8 cellular contexts compared by ENCODE assay signal in genomic region chr13:34941835-34942731, GRCh38. TPM values are rescaled to one million over a fixed set of nuclear protein-coding genes. Genes with fewer than 3 reads are reported as not detected.
DNase-seq lines count a peak whose midpoint lies in the region; ATAC-seq and TF ChIP-seq lines count a peak whose summit lies in the region.

NBEA (plus strand) TSS chr13:34942270; CDS start chr13:34942821, 551 bp downstream.

- H3K9me3 Mint-ChIP-seq in activated CD8-positive, alpha-beta T cell treated with anti-CD3 and anti-CD28 coated beads for 36 hours = no peaks in the 10 kb centered on the region

- no peak for TF ChIP-seq CTCF in activated CD8-positive, alpha-beta T cell treated with anti-CD3 and anti-CD28 coated beads for 36 hours (IDR thresholded peaks at IDR 0.05)
- TF ChIP-seq CTCF in lower lobe of right lung (IDR thresholded peaks at IDR 0.05) = peak; percentile 33

- peak within 1 kb of the TSS; percentile 59 for H3K27ac Mint-ChIP-seq in activated CD8-positive, alpha-beta T cell treated with anti-CD3 and anti-CD28 coated beads for 36 hours

- no peaks in the 10 kb centered on the region for H3K9me3 ChIP-seq in lower lobe of right lung

- peak within 1 kb of the TSS; percentile 84 for H3K4me3 ChIP-seq in lower lobe of right lung

- H3K27ac ChIP-seq in lower lobe of right lung = peak within 1 kb of the TSS; percentile 26

- H3K27me3 Mint-ChIP-seq in activated CD8-positive, alpha-beta T cell treated with anti-CD3 and anti-CD28 coated beads for 36 hours = peaks cover 36% of the 10 kb centered on the region

- peaks cover 7% of the 10 kb centered on the region for H3K4me1 ChIP-seq in lower lobe of right lung

- no peaks in the 10 kb centered on the region for H3K36me3 ChIP-seq in lower lobe of right lung

- DNase-seq in AG20443 (ENCODE audit: low spot score) (peak; percentile 95), NCI-H526 treated with DMSO at 0.1 percent for 48 hours (lab: John Stamatoyannopoulos, UW) (peak; percentile 96), ecto neural progenitor cell (ENCODE audit: low spot score) (peak; percentile 93), lower lobe of right lung (peak; percentile 77)
- peak; percentile 72 for DNase-seq in activated CD8-positive, alpha-beta T cell treated with anti-CD3 and anti-CD28 coated beads for 36 hours
- peak; percentile 24 to 73 (median 60) for DNase-seq in stimulated activated CD4-positive, alpha-beta T cell treated with anti-CD3 and anti-CD28 coated beads, TNF-alpha, amount 100 ng/mL, for 24 hours (ENCODE audit: low read depth in 3 of 3)

- ATAC-seq in GM19035 (IDR thresholded peaks at IDR 0.05; ENCODE audit: unreplicated experiment) (peak; percentile 76), HG03354 (IDR thresholded peaks at IDR 0.05; ENCODE audit: poor library complexity, severe bottlenecking, unreplicated experiment) (peak; percentile 83), lower lobe of right lung (peak; percentile 91 to 92)
- ATAC-seq in activated CD8-positive, alpha-beta T cell treated with anti-CD3 and anti-CD28 coated beads for 36 hours = peak; percentile 73

- CTCF ChIA-PET in activated CD8-positive, alpha-beta T cell treated with anti-CD3 and anti-CD28 coated beads for 36 hours (lab: Charles Lee) = interaction anchor here (1.1 kb wide), 1 partner anchor 9 kb away, joined by 3 read pairs; no protein-coding TSS in a partner anchor

- peak within 1 kb of the TSS; percentile 87 for H3K4me3 Mint-ChIP-seq in activated CD8-positive, alpha-beta T cell treated with anti-CD3 and anti-CD28 coated beads for 36 hours

- peaks cover 15% of the 10 kb centered on the region for H3K27me3 ChIP-seq in lower lobe of right lung (ENCODE audit: low read depth)

- POLR2A ChIA-PET in activated CD8-positive, alpha-beta T cell treated with anti-CD3 and anti-CD28 coated beads for 36 hours (lab: Charles Lee) = interaction anchor here (0.5 kb wide), 1 partner anchor 1563 kb away, joined by 3 read pairs; no protein-coding TSS in a partner anchor

- H3K4me1 Mint-ChIP-seq in activated CD8-positive, alpha-beta T cell treated with anti-CD3 and anti-CD28 coated beads for 36 hours (ENCODE audit: low read depth) = peaks cover 21% of the 10 kb centered on the region

- intact Hi-C loops in activated CD8-positive, alpha-beta T cell treated with anti-CD3 and anti-CD28 coated beads for 36 hours (cut with micrococcal nuclease) = no loop called here
- intact Hi-C loops in lower lobe of right lung (cut with DNase I) = no loop called here

- H3K36me3 Mint-ChIP-seq in activated CD8-positive, alpha-beta T cell treated with anti-CD3 and anti-CD28 coated beads for 36 hours (ENCODE audit: low read depth) = no peaks in the 10 kb centered on the region

RNA-seq across cellular contexts. Expression of gene NBEA, which starts in this region (rescaled TPM):
- under 1 TPM; 0.38 to 0.60 TPM for total RNA-seq in activated CD8-positive, alpha-beta T cell treated with anti-CD3 and anti-CD28 coated beads for 36 hours
- 6.6 TPM for total RNA-seq in lower lobe of right lung

Comparison
In these comparisons a context has a peak if more than half of its experiments do, and no peak if none do; other contexts are left out.
1. Peak in every context shown above with its lines: DNase-seq, ATAC-seq, H3K4me3 ChIP-seq and H3K27ac ChIP-seq.
2. Peak in DNase-seq and ATAC-seq in activated CD8-positive, alpha-beta T cell treated with anti-CD3 and anti-CD28 coated beads for 36 hours; RNA of the gene not detected or under 1 TPM.